17 cellular contexts compared by ENCODE assay signal in the genomic region with DNA sequence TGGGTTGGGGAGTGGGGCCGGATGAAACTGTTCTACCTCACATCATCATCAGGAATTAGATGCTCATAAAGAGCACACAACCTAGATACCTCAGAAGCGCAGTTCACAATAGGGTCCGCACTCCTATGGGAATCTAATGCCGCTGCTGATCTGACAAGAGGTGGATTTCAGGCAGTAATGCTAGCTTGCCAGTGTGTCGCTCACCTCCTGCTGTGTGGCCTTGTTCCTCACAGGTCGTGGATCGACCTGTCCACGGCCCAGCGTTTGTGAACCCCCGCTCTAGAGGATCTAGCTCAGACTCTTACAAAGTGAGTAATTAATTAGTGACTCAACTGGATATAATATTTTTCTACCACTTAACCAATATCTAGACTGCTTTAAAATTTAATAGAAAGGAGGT. TPM values are rescaled to one million over a fixed set of nuclear protein-coding genes. Genes with fewer than 3 reads are reported as not detected.
A peak's percentile ranks its signal among the peaks of the same experiment; 100 is the strongest.
DNase-seq lines count a peak whose midpoint lies in the region; ATAC-seq and TF ChIP-seq lines count a peak whose summit lies in the region.
"Had no signal": no experiment of that assay in that cellular context is flagged by ENCODE, and none has a peak within 500 bp of the region (broad histone marks: within the 10 kb centered on the region; RNA-seq: fewer than 3 reads in every experiment).

No MANE protein-coding gene starts in this region.

- H3K4me3 ChIP-seq in NB4 (ENCODE audit: low read depth, low read length), result no peak overlapping the region
- no peak overlapping the region for H3K4me3 ChIP-seq in spleen
- H3K4me3 ChIP-seq in brain microvascular endothelial cell (ENCODE audit: low read depth, low read length), result no peak overlapping the region
- H3K4me3 ChIP-seq: HAP-1, PC-9, SK-N-MC had no signal

- H3K36me3 Mint-ChIP-seq in activated naive CD8-positive, alpha-beta T cell, result no peaks in the 10 kb centered on the region
- H3K36me3 Mint-ChIP-seq in activated naive CD8-positive, alpha-beta T cell treated with anti-CD3 and anti-CD28 coated beads, Interleukin-2, amount 50 U/mL, for 24 hours (ENCODE audit: low read depth), result peaks cover 2% of the 10 kb centered on the region
- peaks cover 5% of the 10 kb centered on the region for H3K36me3 Mint-ChIP-seq in endothelial cell (ENCODE audit: low read depth, unreplicated experiment)

- H3K9me3 Mint-ChIP-seq in activated naive CD8-positive, alpha-beta T cell (ENCODE audit: low read depth), result no peaks in the 10 kb centered on the region
- H3K9me3 Mint-ChIP-seq in activated naive CD8-positive, alpha-beta T cell treated with anti-CD3 and anti-CD28 coated beads, Interleukin-2, amount 50 U/mL, for 24 hours, result no peaks in the 10 kb centered on the region
- H3K9me3 Mint-ChIP-seq in endothelial cell (ENCODE audit: unreplicated experiment), result no peaks in the 10 kb centered on the region
- H3K9me3 Mint-ChIP-seq: activated T-cell treated with anti-CD3 and anti-CD28 coated beads, Interleukin-2, amount 50 U/mL, for 4 hours had no signal

- in situ Hi-C loops in ACHN (cut with HindIII; ENCODE audit: low pct_ligation_motif_present, low pct_unique_long_range_greater_than_20kb, low sequenced_read_pairs), result no loop called here
- in situ Hi-C loops in brain microvascular endothelial cell (cut with HindIII; ENCODE audit: low pct_ligation_motif_present, low sequenced_read_pairs), result no loop called here

- no peak for TF ChIP-seq CTCF in NB4 (IDR thresholded peaks at IDR 0.05; ENCODE audit: low read depth, low read length)
- no peak for TF ChIP-seq CTCF in endothelial cell (IDR thresholded peaks at IDR 0.05; ENCODE audit: unreplicated experiment)
- TF ChIP-seq CTCF in spleen (IDR thresholded peaks at IDR 0.05 in 8 of 11, conservative IDR thresholded peaks at IDR 0.05 in 3 of 11), result no peak
- no peak for TF ChIP-seq CTCF in brain microvascular endothelial cell (IDR thresholded peaks at IDR 0.05; ENCODE audit: low read depth, low read length, missing control alignments)

- peaks cover 28 to 97% (median 95%) of the 10 kb centered on the region in 6 donors for H3K4me1 ChIP-seq in spleen

- H3K36me3 ChIP-seq in spleen (no peaks in the 10 kb centered on the region), brain microvascular endothelial cell (replicated peaks) (no peaks in the 10 kb centered on the region)
- H3K36me3 ChIP-seq: HAP-1 had no signal

- no peaks in the 10 kb centered on the region for H3K27me3 Mint-ChIP-seq in activated naive CD8-positive, alpha-beta T cell
- H3K27me3 Mint-ChIP-seq in activated naive CD8-positive, alpha-beta T cell treated with anti-CD3 and anti-CD28 coated beads, Interleukin-2, amount 50 U/mL, for 24 hours, result no peaks in the 10 kb centered on the region
- peaks cover 5% of the 10 kb centered on the region for H3K27me3 Mint-ChIP-seq in endothelial cell (ENCODE audit: unreplicated experiment)

- peak overlapping the region; percentile 46 for H3K27ac Mint-ChIP-seq in activated naive CD8-positive, alpha-beta T cell
- no peak overlapping the region for H3K27ac Mint-ChIP-seq in activated naive CD8-positive, alpha-beta T cell treated with anti-CD3 and anti-CD28 coated beads, Interleukin-2, amount 50 U/mL, for 24 hours
- H3K27ac Mint-ChIP-seq in endothelial cell (ENCODE audit: unreplicated experiment), result peak overlapping the region; percentile 30

- no peak for ATAC-seq in activated naive CD8-positive, alpha-beta T cell treated with anti-CD3 and anti-CD28 coated beads, Interleukin-2, amount 50 U/mL, for 24 hours
- ATAC-seq: activated T-cell treated with anti-CD3 and anti-CD28 coated beads, Interleukin-2, amount 50 U/mL, for 4 hours had no signal

- WGBS in spleen, 5 donors, result 90 to 94% (median 92%) methylated on average over 10 of the region's 10 CpGs

- no peaks in the 10 kb centered on the region for H3K9me3 ChIP-seq in spleen
- H3K9me3 ChIP-seq: HAP-1 had no signal

- intact Hi-C loops in spleen (cut with DNase I; ENCODE audit: low total_unique reads), result no loop called here

- TF ChIP-seq POLR2A in NB4 (IDR thresholded peaks at IDR 0.05; ENCODE audit: extremely low read depth, insufficient read length) (no peak), spleen (IDR thresholded peaks at IDR 0.05) (no peak)

- no peak overlapping the region for H3K4me3 Mint-ChIP-seq in activated naive CD8-positive, alpha-beta T cell
- H3K4me3 Mint-ChIP-seq in activated naive CD8-positive, alpha-beta T cell treated with anti-CD3 and anti-CD28 coated beads, Interleukin-2, amount 50 U/mL, for 24 hours, result no peak overlapping the region
- H3K4me3 Mint-ChIP-seq in endothelial cell (ENCODE audit: unreplicated experiment), result no peak overlapping the region
- H3K4me3 Mint-ChIP-seq: activated T-cell treated with anti-CD3 and anti-CD28 coated beads, Interleukin-2, amount 50 U/mL, for 4 hours had no signal

- peak overlapping the region in 5 of 8 donors; percentile 51 to 78 (median 72) for H3K27ac ChIP-seq in spleen
- no peak overlapping the region for H3K27ac ChIP-seq in brain microvascular endothelial cell
- H3K27ac ChIP-seq: PC-9, SK-N-MC had no signal

- peaks cover 69% of the 10 kb centered on the region for H3K4me1 Mint-ChIP-seq in activated naive CD8-positive, alpha-beta T cell (ENCODE audit: low read depth)
- peaks cover 61% of the 10 kb centered on the region for H3K4me1 Mint-ChIP-seq in activated naive CD8-positive, alpha-beta T cell treated with anti-CD3 and anti-CD28 coated beads, Interleukin-2, amount 50 U/mL, for 24 hours
- peaks cover 22% of the 10 kb centered on the region for H3K4me1 Mint-ChIP-seq in endothelial cell (ENCODE audit: unreplicated experiment)

- DNase-seq in activated naive CD8-positive, alpha-beta T cell treated with anti-CD3 and anti-CD28 coated beads, Interleukin-2, amount 50 U/mL, for 24 hours, result no peak
- DNase-seq in NB4 (ENCODE audit: low read depth) (peak; percentile 12), endothelial cell (ENCODE audit: low spot score) (no peak), spleen (no peak), ACHN (no peak), brain microvascular endothelial cell (no peak), HuH-7.5 (ENCODE audit: low spot score) (no peak)
- DNase-seq: activated CD4-positive, alpha-beta T cell treated with anti-CD3 and anti-CD28 coated beads for 4 hours; activated T-cell treated with anti-CD3 and anti-CD28 coated beads, Interleukin-2, amount 50 U/mL, for 4 hours; EL; NCI-H1417; NCI-H2171; NCI-H774; PC-9 had no signal

- no peaks in the 10 kb centered on the region for H3K27me3 ChIP-seq in spleen (replicated peaks in 1 of 7)
- H3K27me3 ChIP-seq in brain microvascular endothelial cell (replicated peaks), result no peaks in the 10 kb centered on the region

RNA-seq across cellular contexts. Expression of gene PPP1R12A, which starts 5.8 kb away (rescaled TPM):
- total RNA-seq in endothelial cell (ENCODE audit: unreplicated experiment) (109 TPM), spleen (100 to 1,000 TPM in 5 of 7 donors, 10 to 100 TPM in 2; 91.1 to 141 (median 112) TPM)
- 10 to 100 TPM; 14.4 to 22.5 (median 21.1) TPM for polyA plus RNA-seq in spleen
